In the genomic region with DNA sequence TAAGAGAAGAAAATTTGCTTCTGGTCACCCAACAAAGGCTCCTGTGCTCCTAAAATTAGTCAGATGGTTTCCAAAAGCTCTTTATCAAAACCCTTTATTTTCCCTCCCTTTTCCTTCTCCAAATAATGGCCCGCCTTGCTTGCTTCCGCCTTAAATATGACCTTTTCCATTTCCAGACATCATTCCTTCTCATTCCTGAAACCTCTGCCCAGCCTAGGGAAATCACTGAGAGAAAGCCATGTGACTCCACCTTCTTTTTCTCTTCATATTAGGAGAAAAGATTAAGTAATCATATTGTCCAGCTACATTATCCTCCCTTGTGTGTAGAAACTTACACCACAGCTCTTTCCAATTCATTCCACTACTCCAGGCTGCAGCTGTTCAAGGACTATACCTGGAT, we compare ENCODE assay signal across 18 cellular contexts.
"Had no signal": no experiment of that assay in that cellular context is flagged by ENCODE, and none has a peak within 500 bp of the region (broad histone marks: within the 10 kb centered on the region; RNA-seq: fewer than 3 reads in every experiment).

No MANE protein-coding gene starts in this region.

- H3K4me1 ChIP-seq: esophagus muscularis mucosa, gastroesophageal sphincter, left ventricle myocardium inferior, lower lobe of right lung, right atrium auricular region had no signal

- ATAC-seq: gastroesophageal sphincter, left cardiac atrium, lower lobe of right lung had no signal

- H3K4me3 Mint-ChIP-seq: memory B cell, mesothelial cell of epicardium, nephron progenitor cell had no signal

- H3K27me3 ChIP-seq: dorsolateral prefrontal cortex, esophagus muscularis mucosa, gastroesophageal sphincter, right atrium auricular region had no signal

- H3K4me1 Mint-ChIP-seq: nephron progenitor cell had no signal

- DNase-seq: cortex of kidney; dorsolateral prefrontal cortex; effector memory CD4-positive, alpha-beta T cell; glutamatergic neuron; kidney; left ventricle myocardium inferior; lower lobe of right lung; nephron progenitor cell; small intestine; stimulated activated CD4-positive, alpha-beta T cell treated with anti-CD3 and anti-CD28 coated beads, Interleukin-12 subunit alpha, Interleukin-12 subunit beta, amount 100 ng/mL, for 4 hours; stimulated activated naive CD4-positive, alpha-beta T cell treated with Interleukin-2 at 50 U/mL for 16 hours had no signal

- H3K4me3 ChIP-seq: dorsolateral prefrontal cortex, esophagus muscularis mucosa, gastroesophageal sphincter, left ventricle myocardium inferior, lower lobe of right lung, right atrium auricular region had no signal

- H3K27me3 Mint-ChIP-seq: memory B cell had no signal

- H3K9me3 ChIP-seq: esophagus muscularis mucosa, gastroesophageal sphincter, left ventricle myocardium inferior, lower lobe of right lung, right atrium auricular region had no signal

- H3K27ac ChIP-seq: epithelial cell of prostate, esophagus muscularis mucosa, gastroesophageal sphincter, left ventricle myocardium inferior, lower lobe of right lung, right atrium auricular region had no signal
